Comparison of ENCODE assay signal across 8 cellular contexts in the genomic region with DNA sequence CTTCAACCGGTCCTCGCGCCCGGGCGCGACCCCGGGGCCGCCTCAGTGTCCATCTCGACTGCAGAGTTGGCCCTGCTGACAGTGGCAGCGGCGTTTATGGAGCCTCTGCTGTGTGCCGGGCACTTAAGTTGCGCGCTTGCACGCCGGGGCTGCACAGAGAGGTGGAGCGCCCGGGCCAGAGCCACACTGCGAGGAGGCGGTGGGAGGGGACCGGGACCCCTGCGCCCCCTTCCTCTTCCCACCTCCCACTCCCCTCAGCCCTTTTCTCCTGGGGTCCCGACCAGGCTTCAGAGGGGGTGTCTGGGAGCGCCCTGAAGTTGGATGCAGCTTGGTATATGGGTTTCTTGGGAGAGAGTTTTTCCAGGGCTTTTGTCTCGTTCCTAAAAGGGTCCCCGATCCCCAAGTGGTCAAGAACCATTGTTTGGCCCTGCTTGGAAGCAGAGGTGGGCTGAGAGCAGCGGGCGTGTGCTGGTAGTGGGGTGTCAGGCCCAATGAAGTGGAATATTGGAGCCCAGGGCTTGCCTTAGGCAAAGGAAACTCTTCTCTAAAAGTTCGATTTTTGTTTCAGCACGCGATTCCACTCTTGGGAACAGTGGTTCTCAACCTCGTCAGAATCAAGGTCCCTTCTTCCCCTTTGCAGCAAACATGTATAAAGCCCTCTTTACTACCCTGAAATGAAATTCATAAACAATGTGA. TPM values are rescaled to one million over a fixed set of nuclear protein-coding genes. Genes with fewer than 3 reads are reported as not detected.
DNase-seq lines count a peak whose midpoint lies in the region; ATAC-seq, FAIRE-seq and TF ChIP-seq lines count a peak whose summit lies in the region.

No MANE protein-coding gene starts in this region.

- no peaks in the 10 kb centered on the region for H3K4me1 Mint-ChIP-seq in astrocyte (ENCODE audit: low read depth, unreplicated experiment)
- peaks cover 16% of the 10 kb centered on the region for H3K4me1 Mint-ChIP-seq in stimulated activated naive CD8-positive, alpha-beta T cell treated with anti-CD3 and anti-CD28 coated beads, Interleukin-15, amount 100 ng/mL, for 72 hours

- H3K36me3 ChIP-seq in astrocyte (ENCODE audit: insufficient read depth, low read length): no peaks in the 10 kb centered on the region
- H3K36me3 ChIP-seq in kidney epithelial cell (ENCODE audit: control insufficient read depth, insufficient read depth, low read length): no peaks in the 10 kb centered on the region

- H3K9ac ChIP-seq in astrocyte (ENCODE audit: low read length): peak overlapping the region; percentile 95

- peaks cover 37% of the 10 kb centered on the region for H3K79me2 ChIP-seq in astrocyte (ENCODE audit: insufficient read depth, low read length)

- ATAC-seq in GM18861 (IDR thresholded peaks at IDR 0.05; ENCODE audit: unreplicated experiment): peak; percentile 13
- peak; percentile 27 for ATAC-seq in HG03571 (IDR thresholded peaks at IDR 0.05; ENCODE audit: unreplicated experiment)
- peak; percentile 76 for ATAC-seq in stimulated activated naive CD8-positive, alpha-beta T cell treated with anti-CD3 and anti-CD28 coated beads, Interleukin-15, amount 100 ng/mL, for 72 hours
- no peak for ATAC-seq in GM19463 (IDR thresholded peaks at IDR 0.05; ENCODE audit: unreplicated experiment)

- H2AFZ ChIP-seq in astrocyte (ENCODE audit: low read depth, low read length): peak overlapping the region; percentile 100

- FAIRE-seq in astrocyte (lab: Jason Lieb, UNC): no peak

- H3K4me1 ChIP-seq in astrocyte (ENCODE audit: insufficient read depth, low read length): peaks cover 8% of the 10 kb centered on the region

- no peaks in the 10 kb centered on the region for H3K27me3 Mint-ChIP-seq in astrocyte (ENCODE audit: low read depth, unreplicated experiment)
- H3K27me3 Mint-ChIP-seq in stimulated activated naive CD8-positive, alpha-beta T cell treated with anti-CD3 and anti-CD28 coated beads, Interleukin-15, amount 100 ng/mL, for 72 hours: peaks cover 9% of the 10 kb centered on the region

- H3K9me3 Mint-ChIP-seq in astrocyte (ENCODE audit: unreplicated experiment): no peaks in the 10 kb centered on the region
- no peaks in the 10 kb centered on the region for H3K9me3 Mint-ChIP-seq in stimulated activated naive CD8-positive, alpha-beta T cell treated with anti-CD3 and anti-CD28 coated beads, Interleukin-15, amount 100 ng/mL, for 72 hours

- no peaks in the 10 kb centered on the region for H4K20me1 ChIP-seq in astrocyte (ENCODE audit: insufficient read depth, low read length)

- peak overlapping the region; percentile 74 for H3K27ac ChIP-seq in astrocyte (ENCODE audit: low read depth, low read length)

- peak overlapping the region; percentile 99 for H3K4me2 ChIP-seq in astrocyte (ENCODE audit: low read length)

- peak overlapping the region; percentile 96 for H3K4me3 Mint-ChIP-seq in astrocyte (ENCODE audit: unreplicated experiment)
- H3K4me3 Mint-ChIP-seq in stimulated activated naive CD8-positive, alpha-beta T cell treated with anti-CD3 and anti-CD28 coated beads, Interleukin-15, amount 100 ng/mL, for 72 hours: peak overlapping the region; percentile 77 to 89

- DNase-seq in AG08396 (ENCODE audit: low spot score) (peak; percentile 7), astrocyte (ENCODE audit: low read depth) (no peak), kidney epithelial cell (ENCODE audit: low read depth) (no peak), NOMO-1 treated with dmso at 0.1 percent for 144 hours (lab: John Stamatoyannopoulos, UW; ENCODE audit: unreplicated experiment) (no peak)
- DNase-seq in stimulated activated naive CD8-positive, alpha-beta T cell treated with anti-CD3 and anti-CD28 coated beads, Interleukin-15, amount 100 ng/mL, for 72 hours: no peak

- H3K27me3 ChIP-seq in astrocyte (ENCODE audit: insufficient read depth, low read length) (no peaks in the 10 kb centered on the region), kidney epithelial cell (ENCODE audit: control insufficient read depth, insufficient read depth, low read length) (no peaks in the 10 kb centered on the region)

- no peak overlapping the region for H3K27ac Mint-ChIP-seq in astrocyte (ENCODE audit: unreplicated experiment)
- H3K27ac Mint-ChIP-seq in stimulated activated naive CD8-positive, alpha-beta T cell treated with anti-CD3 and anti-CD28 coated beads, Interleukin-15, amount 100 ng/mL, for 72 hours: peak overlapping the region; percentile 52 to 71

- TF ChIP-seq CTCF in astrocyte (IDR thresholded peaks at IDR 0.05; ENCODE audit: insufficient read depth, low read depth, low read length) (no peak), kidney epithelial cell (IDR thresholded peaks at IDR 0.05; ENCODE audit: insufficient read depth, low read length, poor library complexity, severe bottlenecking) (no peak)

- no peaks in the 10 kb centered on the region for H3K9me3 ChIP-seq in astrocyte (ENCODE audit: insufficient read depth, low read depth, low read length)

- H3K36me3 Mint-ChIP-seq in astrocyte (ENCODE audit: low read depth, unreplicated experiment): no peaks in the 10 kb centered on the region

- H3K4me3 ChIP-seq in astrocyte (ENCODE audit: insufficient read depth, low read depth, low read length) (peak overlapping the region; percentile 89), kidney epithelial cell (ENCODE audit: low read depth, low read length) (peak overlapping the region; percentile 93)

RNA-seq across cellular contexts. Expression of gene MRTFB, which starts 0.6 kb away (rescaled TPM):
- total RNA-seq in astrocyte (24.5 and 32.5 TPM in 2 replicates), kidney epithelial cell (15.8 and 20.1 TPM in 2 replicates)
